Comparison of ENCODE assay signal across 32 cellular contexts in genomic region chr14:75649337-75649736, GRCh38. TPM values are rescaled to one million over a fixed set of nuclear protein-coding genes. Genes with fewer than 3 reads are reported as not detected.
DNase-seq lines count a peak whose midpoint lies in the region; ATAC-seq and TF ChIP-seq lines count a peak whose summit lies in the region.
"Had no signal": no experiment of that assay in that cellular context is flagged by ENCODE, and none has a peak within 500 bp of the region (broad histone marks: within the 10 kb centered on the region; RNA-seq: fewer than 3 reads in every experiment).

No MANE protein-coding gene starts in this region.

- H3K36me3 ChIP-seq in ACC112 (ENCODE audit: insufficient read depth, low read length) (peaks cover 19% of the 10 kb centered on the region), Panc1 (ENCODE audit: control insufficient read depth, insufficient read depth, low read length) (peaks cover 8% of the 10 kb centered on the region; the same call in 1 of the 2 replicates), fibroblast of lung (ENCODE audit: control insufficient read depth, insufficient read depth, low read length) (peaks cover 10% of the 10 kb centered on the region), psoas muscle (ENCODE audit: insufficient read depth in 1 of 2, low read depth in 1 of 2) (peaks cover 6 to 35% of the 10 kb centered on the region in 2 donors)

- no peaks in the 10 kb centered on the region for H3K27me3 Mint-ChIP-seq in natural killer cell treated with Interleukin-12 subunit alpha and Interleukin-12 subunit beta and Interleukin-15 and Interleukin-18, amount 100 ng/mL, for 72 hours
- H3K27me3 Mint-ChIP-seq: activated CD4-positive, alpha-beta memory T cell treated with anti-CD3 and anti-CD28 coated beads, Interleukin-2, amount 10 ng/mL, durations not matched to agents 7 days and 5 days; naive thymus-derived CD4-positive, alpha-beta T cell; stimulated activated naive CD8-positive, alpha-beta T cell treated with anti-CD3 and anti-CD28 coated beads, Interleukin-15, amount 100 ng/mL, for 72 hours had no signal

- 97 to 100% (median 97%) methylated on average over 1 of the region's 1 CpG for WGBS in psoas muscle, 3 donors

- H3K9ac ChIP-seq in fibroblast of lung (ENCODE audit: insufficient read depth, low read length): no peak overlapping the region
- H3K9ac ChIP-seq: BLaER1 had no signal

- H3K27me3 ChIP-seq in ACC112 (ENCODE audit: insufficient read depth, low read length) (no peaks in the 10 kb centered on the region), Panc1 (ENCODE audit: control insufficient read depth, insufficient read depth, low read length) (no peaks in the 10 kb centered on the region), fibroblast of lung (ENCODE audit: control insufficient read depth, insufficient read depth, low read length) (no peaks in the 10 kb centered on the region), psoas muscle (ENCODE audit: insufficient read depth in 3 of 3, low read length in 2 of 3) (no peaks in the 10 kb centered on the region)
- H3K27me3 ChIP-seq: BLaER1, body of pancreas had no signal

- DNase-seq in Panc1 (ENCODE audit: low read depth, low spot score) (no peak), fibroblast of lung (ENCODE audit: low read depth in 2 of 2) (no peak), psoas muscle (no peak), HK-2 (ENCODE audit: unreplicated experiment) (no peak)
- DNase-seq in natural killer cell treated with Interleukin-12 subunit alpha and Interleukin-12 subunit beta and Interleukin-15 and Interleukin-18, amount 100 ng/mL, for 72 hours (ENCODE audit: low spot score): no peak
- DNase-seq: activated CD4-positive, alpha-beta memory T cell treated with anti-CD3 and anti-CD28 coated beads, Interleukin-2, amount 10 ng/mL, durations not matched to agents 7 days and 5 days; activated CD4-positive, alpha-beta T cell treated with anti-CD3 and anti-CD28 coated beads for 1 hour; activated CD8-positive, alpha-beta memory T cell treated with anti-CD3 and anti-CD28 coated beads, Interleukin-2, amount 50 U/mL, for 48 hours; activated naive CD4-positive, alpha-beta T cell treated with Interleukin-2 at 50 U/mL for 16 hours; body of pancreas; DMS153; H9; Karpas-422; left ventricle myocardium superior; midbrain; naive thymus-derived CD4-positive, alpha-beta T cell; NCI-H1417 treated with DMSO at 0.1 percent for 48 hours; NCI-H2081; NCI-H2227 treated with DMSO at 0.1 percent for 48 hours; NCI-H526; NK-92 treated with Interleukin-12 subunit alpha and Interleukin-12 subunit beta, amount 100 ng/mL, for 24 hours; nucleus accumbens; SHP77 treated with DMSO at 0.1 percent for 48 hours; stimulated activated CD8-positive, alpha-beta memory T cell treated with anti-CD3 and anti-CD28 coated beads, Interleukin-4, amount 100 ng/mL, for 48 hours; stimulated activated naive CD8-positive, alpha-beta T cell treated with anti-CD3 and anti-CD28 coated beads, Interleukin-15, amount 100 ng/mL, for 72 hours had no signal

- peaks cover 42% of the 10 kb centered on the region for H3K4me1 ChIP-seq in ACC112 (ENCODE audit: control insufficient read depth, insufficient read depth, low read length, unreplicated experiment)
- H3K4me1 ChIP-seq in Panc1 (ENCODE audit: control insufficient read depth, insufficient read depth, low read length): peaks cover 23% of the 10 kb centered on the region
- peaks cover 25% of the 10 kb centered on the region for H3K4me1 ChIP-seq in fibroblast of lung (ENCODE audit: control insufficient read depth, extremely low read depth, insufficient read depth, low read length)
- H3K4me1 ChIP-seq in psoas muscle: peaks cover 25% of the 10 kb centered on the region
- H3K4me1 ChIP-seq: BLaER1 had no signal

- H3K4me2 ChIP-seq in fibroblast of lung (ENCODE audit: extremely low read depth, insufficient read depth, low read length): no peak overlapping the region
- H3K4me2 ChIP-seq: BLaER1 had no signal

- CTCF ChIA-PET in Panc1 (lab: Charles Lee): no interaction called here

- H2AFZ ChIP-seq in ACC112 (ENCODE audit: low read length, unreplicated experiment) (no peak overlapping the region), fibroblast of lung (ENCODE audit: low read length) (no peak overlapping the region)

- H4K20me1 ChIP-seq in fibroblast of lung (ENCODE audit: control insufficient read depth, extremely low read depth, insufficient read depth, low read length): no peaks in the 10 kb centered on the region
- H4K20me1 ChIP-seq: BLaER1 had no signal

- peaks cover 23% of the 10 kb centered on the region for H3K36me3 Mint-ChIP-seq in natural killer cell treated with Interleukin-12 subunit alpha and Interleukin-12 subunit beta and Interleukin-15 and Interleukin-18, amount 100 ng/mL, for 72 hours

- no peak overlapping the region for H3K27ac Mint-ChIP-seq in natural killer cell treated with Interleukin-12 subunit alpha and Interleukin-12 subunit beta and Interleukin-15 and Interleukin-18, amount 100 ng/mL, for 72 hours
- H3K27ac Mint-ChIP-seq: activated CD4-positive, alpha-beta memory T cell treated with anti-CD3 and anti-CD28 coated beads, Interleukin-2, amount 10 ng/mL, durations not matched to agents 7 days and 5 days; activated T-helper 1 cell treated with anti-CD3 and anti-CD28 coated beads, Interleukin-12 subunit alpha, Interleukin-12 subunit beta, Interleukin-2, Interleukin-4 antibody, amounts not matched to agents 30 ng/mL and 10 ng/mL and 1 ng/mL, durations not matched to agents 14 hours and 24 hours and 36 hours; H9; T-helper 2 cell treated with Interferon-gamma antibody and Interleukin-4, amounts not matched to agents 5 μg/mL and 100 μg/mL, for 36 hours had no signal

- no peak overlapping the region for H3K4me3 ChIP-seq in ACC112 (ENCODE audit: low read depth, low read length)
- H3K4me3 ChIP-seq in Panc1 (ENCODE audit: low read depth in 2 of 2, low read length in 2 of 2): no peak overlapping the region
- H3K4me3 ChIP-seq in fibroblast of lung (replicated peaks in 1 of 4; ENCODE audit: control extremely low read depth in 1 of 4, insufficient read depth in 1 of 4, low read depth in 3 of 4, low read length in 4 of 4): no peak overlapping the region
- H3K4me3 ChIP-seq in psoas muscle: no peak overlapping the region
- H3K4me3 ChIP-seq: BLaER1, body of pancreas, skin epidermis had no signal

- H3K4me3 Mint-ChIP-seq in natural killer cell treated with Interleukin-12 subunit alpha and Interleukin-12 subunit beta and Interleukin-15 and Interleukin-18, amount 100 ng/mL, for 72 hours: no peak overlapping the region
- H3K4me3 Mint-ChIP-seq: activated CD4-positive, alpha-beta memory T cell treated with anti-CD3 and anti-CD28 coated beads, Interleukin-2, amount 10 ng/mL, durations not matched to agents 7 days and 5 days; activated T-helper 1 cell treated with anti-CD3 and anti-CD28 coated beads, Interleukin-12 subunit alpha, Interleukin-12 subunit beta, Interleukin-2, Interleukin-4 antibody, amounts not matched to agents 30 ng/mL and 10 ng/mL and 1 ng/mL, durations not matched to agents 14 hours and 24 hours and 36 hours; H9; naive thymus-derived CD4-positive, alpha-beta T cell; stimulated activated naive CD8-positive, alpha-beta T cell treated with anti-CD3 and anti-CD28 coated beads, Interleukin-15, amount 100 ng/mL, for 72 hours; T-helper 2 cell treated with Interferon-gamma antibody and Interleukin-4, amounts not matched to agents 5 μg/mL and 100 μg/mL, for 36 hours had no signal

- peaks cover 0 to 4% of the 10 kb centered on the region in 2 donors for H3K4me1 Mint-ChIP-seq in natural killer cell treated with Interleukin-12 subunit alpha and Interleukin-12 subunit beta and Interleukin-15 and Interleukin-18, amount 100 ng/mL, for 72 hours (ENCODE audit: low read depth in 2 of 2)
- H3K4me1 Mint-ChIP-seq: H9; stimulated activated naive CD8-positive, alpha-beta T cell treated with anti-CD3 and anti-CD28 coated beads, Interleukin-15, amount 100 ng/mL, for 72 hours had no signal

- in situ Hi-C loops in Panc1 (cut with HindIII; ENCODE audit: low pct_unique_long_range_greater_than_20kb, low sequenced_read_pairs): no loop called here

- no TSS peak for BruUV-seq in Panc1 (replicated peaks; lab: Mats Ljungman, UMichigan)

- H3K9me3 ChIP-seq in Panc1 (ENCODE audit: control insufficient read depth, insufficient read depth, low read depth, low read length) (no peaks in the 10 kb centered on the region), fibroblast of lung (ENCODE audit: control insufficient read depth, insufficient read depth, low read depth, low read length) (no peaks in the 10 kb centered on the region), psoas muscle (no peaks in the 10 kb centered on the region)
- H3K9me3 ChIP-seq: BLaER1, body of pancreas had no signal

- intact Hi-C loops in Panc1 (cut with micrococcal nuclease; ENCODE audit: unreplicated experiment): no loop called here
- intact Hi-C loops in psoas muscle (cut with DNase I): no loop called here

- H3K79me2 ChIP-seq in ACC112 (ENCODE audit: control insufficient read depth, insufficient read depth, low read length, unreplicated experiment): no peaks in the 10 kb centered on the region
- no peaks in the 10 kb centered on the region for H3K79me2 ChIP-seq in fibroblast of lung (ENCODE audit: control insufficient read depth, insufficient read depth, low read length)

- POLR2A ChIA-PET in Panc1 (lab: Charles Lee): no interaction called here

- ATAC-seq in Panc1 (no peak), psoas muscle (no peak), HG03159 (IDR thresholded peaks at IDR 0.05; ENCODE audit: unreplicated experiment) (no peak), HG02642 (IDR thresholded peaks at IDR 0.05; ENCODE audit: poor library complexity, unreplicated experiment) (no peak)
- no peak for ATAC-seq in natural killer cell treated with Interleukin-12 subunit alpha and Interleukin-12 subunit beta and Interleukin-15 and Interleukin-18, amount 100 ng/mL, for 72 hours
- ATAC-seq: body of pancreas; naive thymus-derived CD4-positive, alpha-beta T cell; stimulated activated naive CD8-positive, alpha-beta T cell treated with anti-CD3 and anti-CD28 coated beads, Interleukin-15, amount 100 ng/mL, for 72 hours had no signal

- H3K27ac ChIP-seq in ACC112 (ENCODE audit: low read depth, low read length): peak overlapping the region; percentile 93
- peak overlapping the region; percentile 44 for H3K27ac ChIP-seq in Panc1 (ENCODE audit: low read length)
- peak overlapping the region; percentile 84 for H3K27ac ChIP-seq in fibroblast of lung (ENCODE audit: insufficient read depth, low read length)
- peak overlapping the region; percentile 77 for H3K27ac ChIP-seq in psoas muscle
- H3K27ac ChIP-seq: BLaER1, skin epidermis had no signal

- H3K9me3 Mint-ChIP-seq in natural killer cell treated with Interleukin-12 subunit alpha and Interleukin-12 subunit beta and Interleukin-15 and Interleukin-18, amount 100 ng/mL, for 72 hours: no peaks in the 10 kb centered on the region
- H3K9me3 Mint-ChIP-seq: activated CD4-positive, alpha-beta memory T cell treated with anti-CD3 and anti-CD28 coated beads, Interleukin-2, amount 10 ng/mL, durations not matched to agents 7 days and 5 days; activated T-helper 1 cell treated with anti-CD3 and anti-CD28 coated beads, Interleukin-12 subunit alpha, Interleukin-12 subunit beta, Interleukin-2, Interleukin-4 antibody, amounts not matched to agents 30 ng/mL and 10 ng/mL and 1 ng/mL, durations not matched to agents 14 hours and 24 hours and 36 hours; H9; naive thymus-derived CD4-positive, alpha-beta T cell; stimulated activated naive CD8-positive, alpha-beta T cell treated with anti-CD3 and anti-CD28 coated beads, Interleukin-15, amount 100 ng/mL, for 72 hours; T-helper 2 cell treated with Interferon-gamma antibody and Interleukin-4, amounts not matched to agents 5 μg/mL and 100 μg/mL, for 36 hours had no signal

- TF ChIP-seq CTCF in Panc1 (IDR thresholded peaks at IDR 0.05) (no peak), fibroblast of lung (conservative IDR thresholded peaks at IDR 0.05 in 1 of 2, IDR thresholded peaks at IDR 0.05 in 1 of 2; ENCODE audit: low read depth in 1 of 2, low read length in 2 of 2) (no peak), psoas muscle (IDR thresholded peaks at IDR 0.05) (no peak)

RNA-seq across cellular contexts. Expression of gene ERG28, which starts 11.3 kb away (rescaled TPM):
- 23.1 TPM for total RNA-seq in Panc1 (2021; ENCODE audit: unreplicated experiment)
- polyA plus RNA-seq in Panc1 (2012; ENCODE audit: insufficient read length): 19.3 TPM
- 5.1 and 13.5 TPM in 2 replicates for total RNA-seq in fibroblast of lung
- 31.9 and 43.9 TPM in 2 replicates for polyA plus RNA-seq in fibroblast of lung
- polyA plus RNA-seq in fibroblast of lung (2012): 26.4 and 35.7 TPM in 2 replicates
- polyA minus RNA-seq in fibroblast of lung (ENCODE audit: low replicate concordance): 13.9 and 16.0 TPM in 2 replicates
- total RNA-seq in psoas muscle: 1 to 10 TPM; 3.6 to 6.1 (median 4.8) TPM
- 1 to 10 TPM; 4.9 to 6.4 (median 5.6) TPM for polyA plus RNA-seq in psoas muscle
- 10 to 100 TPM; 17.8 to 18.3 TPM for total RNA-seq in natural killer cell treated with Interleukin-12 subunit alpha and Interleukin-12 subunit beta and Interleukin-15 and Interleukin-18, amount 100 ng/mL, for 72 hours

RNA-seq across cellular contexts. Expression of gene TTLL5, which starts 11.7 kb away (rescaled TPM):
- total RNA-seq in Panc1 (2021; ENCODE audit: unreplicated experiment) (23.5 TPM), fibroblast of lung (18.2 and 23.8 TPM in 2 replicates), psoas muscle (10 to 100 TPM in 3 of 4 donors, 1 to 10 TPM in 1; 5.7 to 17.2 (median 11.0) TPM)
- polyA plus RNA-seq in Panc1 (2012; ENCODE audit: insufficient read length): 11.8 TPM
- polyA plus RNA-seq in fibroblast of lung (14.0 and 16.1 TPM in 2 replicates), psoas muscle (1 to 10 TPM; 4.6 to 9.1 (median 5.5) TPM)
- 16.2 and 20.7 TPM in 2 replicates for polyA plus RNA-seq in fibroblast of lung (2012)
- polyA minus RNA-seq in fibroblast of lung (ENCODE audit: low replicate concordance): 21.0 and 39.0 TPM in 2 replicates
- total RNA-seq in natural killer cell treated with Interleukin-12 subunit alpha and Interleukin-12 subunit beta and Interleukin-15 and Interleukin-18, amount 100 ng/mL, for 72 hours: 10 to 100 TPM; 32.1 to 83.3 TPM
